8 cellular contexts compared by ENCODE assay signal in genomic region chr20:47725248-47725973, GRCh38. TPM values are rescaled to one million over a fixed set of nuclear protein-coding genes. Genes with fewer than 3 reads are reported as not detected.
DNase-seq lines count a peak whose midpoint lies in the region; ATAC-seq and TF ChIP-seq lines count a peak whose summit lies in the region.

No MANE protein-coding gene starts in this region.

- H3K79me2 ChIP-seq in DOHH2 (ENCODE audit: control insufficient read depth, low read length), result no peaks in the 10 kb centered on the region
- H3K79me2 ChIP-seq in neural cell (replicated peaks; ENCODE audit: insufficient read depth, low read length), result no peaks in the 10 kb centered on the region

- H3K36me3 Mint-ChIP-seq in activated T-cell treated with anti-CD3 and anti-CD28 coated beads, Interleukin-2, amount 50 U/mL, for 24 hours (ENCODE audit: low read depth), result no peaks in the 10 kb centered on the region

- DNase-seq in Peyer's patch (peak; percentile 75 to 88 (median 75)), fibroblast of gingiva (ENCODE audit: low read depth) (peak; percentile 55)
- peak; percentile 80 for DNase-seq in activated T-cell treated with anti-CD3 and anti-CD28 coated beads, Interleukin-2, amount 50 U/mL, for 24 hours
- peak; percentile 80 to 85 for DNase-seq in stimulated activated naive CD8-positive, alpha-beta T cell treated with anti-CD3 and anti-CD28 coated beads, Interleukin-15, amount 100 ng/mL, for 72 hours

- no peaks in the 10 kb centered on the region for H4K20me1 ChIP-seq in DOHH2 (ENCODE audit: control insufficient read depth, insufficient read depth, low read depth, low read length)
- no peaks in the 10 kb centered on the region for H4K20me1 ChIP-seq in neural cell (ENCODE audit: insufficient read depth)

- H3K9me3 Mint-ChIP-seq in activated T-cell treated with anti-CD3 and anti-CD28 coated beads, Interleukin-2, amount 50 U/mL, for 24 hours, result no peaks in the 10 kb centered on the region
- H3K9me3 Mint-ChIP-seq in stimulated activated naive CD8-positive, alpha-beta T cell treated with anti-CD3 and anti-CD28 coated beads, Interleukin-15, amount 100 ng/mL, for 72 hours, result no peaks in the 10 kb centered on the region

- peak; percentile 79 for ATAC-seq in stimulated activated naive CD8-positive, alpha-beta T cell treated with anti-CD3 and anti-CD28 coated beads, Interleukin-15, amount 100 ng/mL, for 72 hours
- ATAC-seq in GM18870 (IDR thresholded peaks at IDR 0.05; ENCODE audit: unreplicated experiment), result no peak

- H3K9me3 ChIP-seq in DOHH2 (ENCODE audit: control insufficient read depth, insufficient read depth, low read length), result no peaks in the 10 kb centered on the region
- no peaks in the 10 kb centered on the region for H3K9me3 ChIP-seq in Peyer's patch
- H3K9me3 ChIP-seq in neural cell (ENCODE audit: low read length), result no peaks in the 10 kb centered on the region

- H3K4me1 Mint-ChIP-seq in activated T-cell treated with anti-CD3 and anti-CD28 coated beads, Interleukin-2, amount 50 U/mL, for 24 hours (ENCODE audit: low read depth), result peaks cover 42% of the 10 kb centered on the region
- peaks cover 33% of the 10 kb centered on the region for H3K4me1 Mint-ChIP-seq in stimulated activated naive CD8-positive, alpha-beta T cell treated with anti-CD3 and anti-CD28 coated beads, Interleukin-15, amount 100 ng/mL, for 72 hours

- no peak for TF ChIP-seq POLR2A in Peyer's patch (IDR thresholded peaks at IDR 0.05)

- H2AFZ ChIP-seq in neural cell (ENCODE audit: low read depth, low read length), result no peak overlapping the region

- TF ChIP-seq RAD21 in Ishikawa (IDR thresholded peaks at IDR 0.05; ENCODE audit: low read depth), result peak; percentile 81
- TF ChIP-seq RAD21 in neural cell (conservative IDR thresholded peaks at IDR 0.05), result peak; percentile 62

- H3K27ac Mint-ChIP-seq in activated T-cell treated with anti-CD3 and anti-CD28 coated beads, Interleukin-2, amount 50 U/mL, for 24 hours, result no peak overlapping the region
- H3K27ac Mint-ChIP-seq in stimulated activated naive CD8-positive, alpha-beta T cell treated with anti-CD3 and anti-CD28 coated beads, Interleukin-15, amount 100 ng/mL, for 72 hours, result no peak overlapping the region

- H3K36me3 ChIP-seq in DOHH2 (ENCODE audit: control insufficient read depth, low read length) (no peaks in the 10 kb centered on the region), Peyer's patch (no peaks in the 10 kb centered on the region), neural cell (ENCODE audit: insufficient read depth, low read length) (no peaks in the 10 kb centered on the region)

- H3K4me2 ChIP-seq in DOHH2 (ENCODE audit: low read length), result peak overlapping the region; percentile 46
- no peak overlapping the region for H3K4me2 ChIP-seq in neural cell (ENCODE audit: low read length)

- H3K9ac ChIP-seq in neural cell (ENCODE audit: low read length), result no peak overlapping the region

- no peaks in the 10 kb centered on the region for H3K9me2 ChIP-seq in DOHH2 (replicated peaks; ENCODE audit: control insufficient read depth, low read length)
- no peaks in the 10 kb centered on the region for H3K9me2 ChIP-seq in neural cell (ENCODE audit: insufficient read depth, low read length)

- no peaks in the 10 kb centered on the region; the same call in 1 of the 2 replicates for H3K27me3 ChIP-seq in DOHH2 (ENCODE audit: control insufficient read depth, low read length)
- H3K27me3 ChIP-seq in Peyer's patch, result no peaks in the 10 kb centered on the region
- H3K27me3 ChIP-seq in neural cell (ENCODE audit: insufficient read depth, low read depth, low read length), result no peaks in the 10 kb centered on the region

- H3K4me1 ChIP-seq in DOHH2 (ENCODE audit: control insufficient read depth, low read length) (peaks cover 52% of the 10 kb centered on the region), Peyer's patch (peaks cover 0 to 15% (median 2%) of the 10 kb centered on the region in 4 donors)

- H3K27ac ChIP-seq in DOHH2 (ENCODE audit: low read depth, low read length) (no peak overlapping the region), Peyer's patch (no peak overlapping the region), neural cell (ENCODE audit: low read length) (no peak overlapping the region)

- H3K4me3 ChIP-seq in DOHH2 (ENCODE audit: low read length) (no peak overlapping the region), Peyer's patch (no peak overlapping the region), neural cell (ENCODE audit: low read length) (no peak overlapping the region)

- H3F3A ChIP-seq in DOHH2 (ENCODE audit: control insufficient read depth, insufficient read depth) (peaks cover 6% of the 10 kb centered on the region), neural cell (ENCODE audit: insufficient read depth, low read length, poor library complexity, severe bottlenecking) (no peaks in the 10 kb centered on the region)

- TF ChIP-seq EP300 in Ishikawa (IDR thresholded peaks at IDR 0.05; ENCODE audit: borderline replicate concordance), result no peak
- TF ChIP-seq EP300 in neural cell (conservative IDR thresholded peaks at IDR 0.05; ENCODE audit: poor library complexity, severe bottlenecking), result no peak

- no peaks in the 10 kb centered on the region for H3K27me3 Mint-ChIP-seq in activated T-cell treated with anti-CD3 and anti-CD28 coated beads, Interleukin-2, amount 50 U/mL, for 24 hours
- H3K27me3 Mint-ChIP-seq in stimulated activated naive CD8-positive, alpha-beta T cell treated with anti-CD3 and anti-CD28 coated beads, Interleukin-15, amount 100 ng/mL, for 72 hours, result no peaks in the 10 kb centered on the region

- TF ChIP-seq CTCF in DOHH2 (IDR thresholded peaks at IDR 0.05; ENCODE audit: low read depth, low read length, poor library complexity, severe bottlenecking) (peak; percentile 91), Peyer's patch (IDR thresholded peaks at IDR 0.05) (peak; percentile 88 to 93 (median 90)), neural cell (IDR thresholded peaks at IDR 0.05; ENCODE audit: poor library complexity, severe bottlenecking) (peak; percentile 68)

- no peak overlapping the region for H3K4me3 Mint-ChIP-seq in activated T-cell treated with anti-CD3 and anti-CD28 coated beads, Interleukin-2, amount 50 U/mL, for 24 hours
- H3K4me3 Mint-ChIP-seq in stimulated activated naive CD8-positive, alpha-beta T cell treated with anti-CD3 and anti-CD28 coated beads, Interleukin-15, amount 100 ng/mL, for 72 hours, result no peak overlapping the region

TF ChIP-seq in Ishikawa, 13 proteins besides CTCF, POLR2A, EP300 and RAD21:
- TF ChIP-seq, protein P1, sequence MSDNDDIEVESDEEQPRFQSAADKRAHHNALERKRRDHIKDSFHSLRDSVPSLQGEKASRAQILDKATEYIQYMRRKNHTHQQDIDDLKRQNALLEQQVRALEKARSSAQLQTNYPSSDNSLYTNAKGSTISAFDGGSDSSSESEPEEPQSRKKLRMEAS (IDR thresholded peaks at IDR 0.05), result peak; percentile 56; the same call in 1 of the 2 replicates
- TF ChIP-seq TEAD4 (IDR thresholded peaks at IDR 0.05), result no peak
- no peak for TF ChIP-seq FOXM1 (IDR thresholded peaks at IDR 0.05; ENCODE audit: borderline replicate concordance, low read depth)
- peak; percentile 59 for TF ChIP-seq USF1 (IDR thresholded peaks at IDR 0.05)
TF ChIP-seq in Ishikawa: peak in this region for 2.

TF ChIP-seq in neural cell, 6 proteins besides CTCF, POLR2A, EP300 and RAD21:
- TF ChIP-seq MXI1 (conservative IDR thresholded peaks at IDR 0.05; ENCODE audit: poor library complexity, severe bottlenecking) (no peak), SMC3 (conservative IDR thresholded peaks at IDR 0.05; ENCODE audit: poor library complexity) (peak; percentile 50), POLR2AphosphoS5 (IDR thresholded peaks at IDR 0.05) (no peak), TAF1 (IDR thresholded peaks at IDR 0.05; ENCODE audit: low read depth) (no peak), EZH2 (IDR thresholded peaks at IDR 0.05; ENCODE audit: borderline replicate concordance, insufficient read depth, low read length, poor library complexity, severe bottlenecking) (no peak), REST (IDR thresholded peaks at IDR 0.05; ENCODE audit: borderline replicate concordance) (no peak)
TF ChIP-seq in neural cell: peak in this region for 1.

RNA-seq across cellular contexts. Expression of gene SULF2, which starts 59.9 kb away (rescaled TPM):
- 100 to 1,000 TPM in 1 of 4 donors, 10 to 100 TPM in 3; 32.4 to 168 (median 52.5) TPM for total RNA-seq in Peyer's patch
- polyA plus RNA-seq in neural cell, result 27.0 and 30.0 TPM in 2 replicates
- polyA minus RNA-seq in neural cell, result 32.4 and 38.8 TPM in 2 replicates
